Comparison of ENCODE assay signal across 1 cellular context in genomic region chr12:109827080-109827479, GRCh38.
TF ChIP-seq lines count a peak whose summit lies in the region.

No MANE protein-coding gene starts in this region.

TF ChIP-seq in HepG2, 621 proteins besides CTCF, POLR2A, EP300 and RAD21:
- TF ChIP-seq THYN1 (CRISPR knock-in tag; IDR thresholded peaks at IDR 0.05; ENCODE audit: borderline replicate concordance, low read depth): no peak
- no peak for TF ChIP-seq ATM (IDR thresholded peaks at IDR 0.05; ENCODE audit: borderline replicate concordance)
- peak; percentile 76 for TF ChIP-seq ZNF629 (CRISPR knock-in tag; conservative IDR thresholded peaks at IDR 0.05)
